ENCODE assay signal across 1 cellular context in genomic region chr7:151468214-151469023, GRCh38.
TF ChIP-seq lines count a peak whose summit lies in the region.

No MANE protein-coding gene starts in this region.

TF ChIP-seq in K562, 482 proteins besides CTCF, POLR2A, EP300 and RAD21:
- TF ChIP-seq MGA (IDR thresholded peaks at IDR 0.05) (no peak), POLR2H (tag; IDR thresholded peaks at IDR 0.05; ENCODE audit: low read depth) (no peak), YBX1 (IDR thresholded peaks at IDR 0.05) (no peak), POLR2G (IDR thresholded peaks at IDR 0.05; ENCODE audit: low read depth, low read length) (peak; percentile 34; the same call in 1 of the 2 replicates), ZNF175 (CRISPR knock-in tag; IDR thresholded peaks at IDR 0.05; ENCODE audit: low read depth) (no peak), MED1 (CRISPR knock-in tag; IDR thresholded peaks at IDR 0.05; ENCODE audit: borderline replicate concordance) (0 out of 2 replicates have a peak, but pooled peaks have one; percentile 43), RBM22 (IDR thresholded peaks at IDR 0.05; ENCODE audit: low read depth, low read length, poor library complexity, severe bottlenecking) (peak; percentile 76), ZNF398 (CRISPR knock-in tag; IDR thresholded peaks at IDR 0.05) (no peak)
